ENCODE assay signal across 9 cellular contexts in the genomic region with DNA sequence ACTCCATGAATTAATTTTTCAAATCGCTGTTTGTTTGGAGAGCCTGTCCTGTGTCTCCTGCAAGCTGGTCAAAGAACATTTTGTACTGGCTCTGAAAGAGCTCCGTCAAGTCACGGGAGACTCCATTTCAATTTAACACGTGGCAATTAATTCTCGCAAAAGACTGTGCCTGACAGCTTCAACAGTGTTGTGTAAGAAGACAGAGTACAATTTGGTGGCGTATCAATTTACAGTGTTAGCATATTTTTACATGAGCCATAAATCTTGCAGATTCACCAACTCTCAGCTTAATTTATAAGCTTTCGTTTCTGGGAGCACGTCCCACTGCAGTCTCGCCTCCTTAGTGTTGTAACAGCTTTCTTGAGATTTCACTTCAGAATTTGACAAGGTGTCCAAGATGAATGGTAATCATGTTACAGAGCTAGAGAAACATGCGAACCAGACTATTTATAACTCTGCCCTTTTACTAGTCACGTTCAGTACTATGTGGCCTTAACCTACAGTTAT.
DNase-seq lines count a peak whose midpoint lies in the region; ATAC-seq, FAIRE-seq and TF ChIP-seq lines count a peak whose summit lies in the region.
"Had no signal": no experiment of that assay in that cellular context is flagged by ENCODE, and none has a peak within 500 bp of the region (broad histone marks: within the 10 kb centered on the region; RNA-seq: fewer than 3 reads in every experiment).

No MANE protein-coding gene starts in this region.

- TF ChIP-seq POLR2A in K562 (conservative IDR thresholded peaks at IDR 0.05) (no peak), stomach (IDR thresholded peaks at IDR 0.05) (no peak), GM12891 (IDR thresholded peaks at IDR 0.05; ENCODE audit: low read depth, low read length) (no peak)

- no peak for DNase-seq in K562 (ENCODE audit: extremely low read depth in 1 of 4, low spot score in 3 of 4)
- no peak for DNase-seq in keratinocyte (ENCODE audit: low read depth, low spot score)
- no peak for DNase-seq in stomach
- DNase-seq in activated T-cell treated with anti-CD3 and anti-CD28 coated beads, Interleukin-2, amount 50 U/mL, for 4 hours: no peak
- DNase-seq in CD8-positive, alpha-beta T cell: no peak
- DNase-seq in GM12891 (ENCODE audit: insufficient read length, low spot score): no peak

- H3K4me3 Mint-ChIP-seq in activated T-cell treated with anti-CD3 and anti-CD28 coated beads, Interleukin-2, amount 50 U/mL, for 4 hours: no peak overlapping the region
- H3K4me3 Mint-ChIP-seq in CD8-positive, alpha-beta T cell: no peak overlapping the region
- H3K4me3 Mint-ChIP-seq: activated T-helper 17 cell treated with anti-CD3 and anti-CD28 coated beads, Interleukin-2, amount 50 U/mL, for 72 hours had no signal

- FAIRE-seq in K562 (lab: Jason Lieb, UNC): no peak
- FAIRE-seq in keratinocyte (lab: Jason Lieb, UNC): no peak
- no peak for FAIRE-seq in GM12891 (lab: Jason Lieb, UNC)

- in situ Hi-C loops in K562 (cut with MboI): no loop called here

- H3K27ac ChIP-seq in HEK293 (ENCODE audit: extremely low read depth, low read depth, low read length) (peak overlapping the region; percentile 56), K562 (ENCODE audit: extremely low read depth, low read depth, low read length) (no peak overlapping the region), keratinocyte (ENCODE audit: control insufficient read depth, insufficient read depth, low read length) (no peak overlapping the region), stomach (peak overlapping the region in 3 of 5 donors; percentile 13 to 66 (median 63))
- no peak overlapping the region for H3K27ac ChIP-seq in CD8-positive, alpha-beta T cell (ENCODE audit: low read depth, low read length)

- H2AFZ ChIP-seq in K562 (ENCODE audit: low read depth, low read length) (0 out of 2 replicates have a peak overlapping the region, but pooled peaks have one; percentile 57), keratinocyte (ENCODE audit: control insufficient read depth, low read length) (peak overlapping the region; percentile 89)

- H3K27me3 ChIP-seq in K562 (ENCODE audit: control insufficient read depth in 2 of 2, insufficient read depth in 2 of 2, low read length in 2 of 2): no peaks in the 10 kb centered on the region; a peak in 1 of 5 replicates
- H3K27me3 ChIP-seq in keratinocyte (ENCODE audit: control insufficient read depth, extremely low read depth, insufficient read depth, low read length): no peaks in the 10 kb centered on the region
- H3K27me3 ChIP-seq in stomach: no peaks in the 10 kb centered on the region
- H3K27me3 ChIP-seq in CD8-positive, alpha-beta T cell (ENCODE audit: insufficient read depth, low read length): no peaks in the 10 kb centered on the region

- CTCF ChIA-PET in HEK293 (lab: Yijun Ruan, JAX) (interaction anchor here (0.6 kb wide), 1 partner anchor 31 kb away, joined by 3 read pairs; no protein-coding TSS in a partner anchor), K562 (lab: Yijun Ruan, JAX; ENCODE audit: low intra/inter-chr PET ratio) (no interaction called here)
- CTCF ChIA-PET in CD8-positive, alpha-beta T cell (lab: Charles Lee): interaction anchor here (1.2 kb wide), 2 partner anchors 16 to 23 kb away, joined by 3 read pairs; no protein-coding TSS in a partner anchor

- dilution Hi-C loops in keratinocyte (cut with MboI; ENCODE audit: extremely low pct_ligation_motif_present, low sequenced_read_pairs): no loop called here

- POLR2A ChIA-PET in HEK293 (lab: Yijun Ruan, JAX) (no interaction called here), K562 (lab: Yijun Ruan, JAX) (interaction anchor here (0.7 to 1.4 kb wide), 3 partner anchors 12 to 17 kb away, joined by 3 to 4 read pairs (median 4); no protein-coding TSS in a partner anchor)
- POLR2A ChIA-PET in CD8-positive, alpha-beta T cell (lab: Charles Lee): no interaction called here

- H3K9ac ChIP-seq in K562 (ENCODE audit: insufficient read depth in 1 of 2, low read depth in 2 of 2, low read length in 2 of 2): no peak overlapping the region
- H3K9ac ChIP-seq in keratinocyte (ENCODE audit: control insufficient read depth, extremely low read depth, insufficient read depth, low read length): no peak overlapping the region

- H3K27me3 Mint-ChIP-seq in activated T-cell treated with anti-CD3 and anti-CD28 coated beads, Interleukin-2, amount 50 U/mL, for 4 hours (ENCODE audit: low read depth): no peaks in the 10 kb centered on the region
- peaks cover 11% of the 10 kb centered on the region for H3K27me3 Mint-ChIP-seq in CD8-positive, alpha-beta T cell (ENCODE audit: low read depth)

- H3K9me1 ChIP-seq in K562 (ENCODE audit: control insufficient read depth, insufficient read depth, low read length) (no peaks in the 10 kb centered on the region), keratinocyte (ENCODE audit: control insufficient read depth, extremely low read depth, insufficient read depth, low read length) (no peaks in the 10 kb centered on the region)

- no peaks in the 10 kb centered on the region for H3K36me3 Mint-ChIP-seq in activated T-cell treated with anti-CD3 and anti-CD28 coated beads, Interleukin-2, amount 50 U/mL, for 4 hours (ENCODE audit: insufficient read depth)
- no peaks in the 10 kb centered on the region for H3K36me3 Mint-ChIP-seq in CD8-positive, alpha-beta T cell

- no peak overlapping the region for H3K27ac Mint-ChIP-seq in CD8-positive, alpha-beta T cell
- H3K27ac Mint-ChIP-seq: activated T-helper 17 cell treated with anti-CD3 and anti-CD28 coated beads, Interleukin-2, amount 50 U/mL, for 72 hours had no signal

- no peaks in the 10 kb centered on the region for H3K4me1 Mint-ChIP-seq in activated T-cell treated with anti-CD3 and anti-CD28 coated beads, Interleukin-2, amount 50 U/mL, for 4 hours (ENCODE audit: low read depth)
- H3K4me1 Mint-ChIP-seq in CD8-positive, alpha-beta T cell (ENCODE audit: low read depth): no peaks in the 10 kb centered on the region
- H3K4me1 Mint-ChIP-seq: activated T-helper 17 cell treated with anti-CD3 and anti-CD28 coated beads, Interleukin-2, amount 50 U/mL, for 72 hours had no signal

- no peak for ATAC-seq in K562
- no peak for ATAC-seq in activated T-cell treated with anti-CD3 and anti-CD28 coated beads, Interleukin-2, amount 50 U/mL, for 4 hours
- no peak for ATAC-seq in HG02938 (IDR thresholded peaks at IDR 0.05; ENCODE audit: unreplicated experiment)
- no peak for ATAC-seq in CD8-positive, alpha-beta T cell
- ATAC-seq: activated T-helper 17 cell treated with anti-CD3 and anti-CD28 coated beads, Interleukin-2, amount 50 U/mL, for 72 hours had no signal

- H3K9me3 Mint-ChIP-seq in activated T-cell treated with anti-CD3 and anti-CD28 coated beads, Interleukin-2, amount 50 U/mL, for 4 hours: no peaks in the 10 kb centered on the region
- H3K9me3 Mint-ChIP-seq in CD8-positive, alpha-beta T cell: no peaks in the 10 kb centered on the region
- H3K9me3 Mint-ChIP-seq: activated T-helper 17 cell treated with anti-CD3 and anti-CD28 coated beads, Interleukin-2, amount 50 U/mL, for 72 hours had no signal

- H3K9me3 ChIP-seq in HEK293 (ENCODE audit: control insufficient read depth, insufficient read depth, low read depth, low read length): no peaks in the 10 kb centered on the region
- H3K9me3 ChIP-seq in K562 (replicated peaks; ENCODE audit: control insufficient read depth, insufficient read depth, low read depth, low read length): no peaks in the 10 kb centered on the region
- H3K9me3 ChIP-seq in keratinocyte (ENCODE audit: control insufficient read depth, low read depth, low read length): no peaks in the 10 kb centered on the region
- no peaks in the 10 kb centered on the region for H3K9me3 ChIP-seq in stomach
- H3K9me3 ChIP-seq in CD8-positive, alpha-beta T cell (ENCODE audit: low read length): no peaks in the 10 kb centered on the region

- no peak for TF ChIP-seq EP300 in K562 (IDR thresholded peaks at IDR 0.05; ENCODE audit: low read length)
- peak; percentile 83 for TF ChIP-seq EP300 in stomach (IDR thresholded peaks at IDR 0.05)

- TF ChIP-seq CTCF in HEK293 (tag by site-specific recombination; IDR thresholded peaks at IDR 0.05) (no peak), K562 (IDR thresholded peaks at IDR 0.05 in 2 of 3, conservative IDR thresholded peaks at IDR 0.05 in 1 of 3; ENCODE audit: insufficient read depth in 2 of 3, low read depth in 1 of 3, low read length in 3 of 3) (no peak), keratinocyte (optimal IDR thresholded peaks at IDR 0.05 in 1 of 3, IDR thresholded peaks at IDR 0.05 in 1 of 3, conservative IDR thresholded peaks at IDR 0.05 in 1 of 3; ENCODE audit: extremely low read depth in 1 of 3, insufficient read depth in 2 of 3, low read length in 3 of 3) (no peak), stomach (IDR thresholded peaks at IDR 0.05) (no peak)
- TF ChIP-seq CTCF in CD8-positive, alpha-beta T cell (IDR thresholded peaks at IDR 0.05): no peak

- intact Hi-C loops in K562 (cut with micrococcal nuclease) (no loop called here), stomach (cut with DNase I; ENCODE audit: low total_unique reads) (no loop called here)
- intact Hi-C loops in CD8-positive, alpha-beta T cell (cut with DNase I, micrococcal nuclease): no loop called here

- H3K79me2 ChIP-seq in K562 (ENCODE audit: control insufficient read depth, insufficient read depth, low read length) (no peaks in the 10 kb centered on the region), keratinocyte (ENCODE audit: control insufficient read depth, insufficient read depth, low read length) (no peaks in the 10 kb centered on the region)

- no TSS peak for BruUV-seq in K562 (replicated peaks; lab: Mats Ljungman, UMichigan)

- H4K20me1 ChIP-seq in K562 (replicated peaks; ENCODE audit: control insufficient read depth, insufficient read depth, low read length) (no peaks in the 10 kb centered on the region), keratinocyte (ENCODE audit: control insufficient read depth, extremely low read depth, insufficient read depth, low read length) (no peaks in the 10 kb centered on the region)

- H3K4me3 ChIP-seq in HEK293 (ENCODE audit: low read depth, low read length): no peak overlapping the region
- no peak overlapping the region for H3K4me3 ChIP-seq in K562
- peak overlapping the region in 2 of 3 experiments; percentile 14 to 24 for H3K4me3 ChIP-seq in keratinocyte (ENCODE audit: control insufficient read depth in 2 of 3, extremely low read depth in 1 of 3, insufficient read depth in 2 of 3, low read depth in 1 of 3, low read length in 3 of 3)
- H3K4me3 ChIP-seq in stomach: no peak overlapping the region
- no peak overlapping the region for H3K4me3 ChIP-seq in CD8-positive, alpha-beta T cell (ENCODE audit: low read depth, low read length)

- 41% methylated on average over 11 of the region's 11 CpGs for WGBS in K562 (ENCODE audit: insufficient coverage, low coverage, missing lambda C conversion rate)
- 51 to 75% (median 59%) methylated on average over 11 of the region's 11 CpGs for WGBS in stomach, 5 donors

- peaks cover 3% of the 10 kb centered on the region; the same call in 1 of the 2 replicates for H3K4me1 ChIP-seq in HEK293 (ENCODE audit: control insufficient read depth, insufficient read depth, low read length)
- H3K4me1 ChIP-seq in K562 (replicated peaks in 1 of 2; ENCODE audit: control insufficient read depth in 2 of 2, insufficient read depth in 2 of 2, low read length in 2 of 2): no peaks in the 10 kb centered on the region
- peaks cover 6% of the 10 kb centered on the region for H3K4me1 ChIP-seq in keratinocyte (ENCODE audit: control insufficient read depth, extremely low read depth, insufficient read depth, low read length)
- H3K4me1 ChIP-seq in stomach: peaks cover 0 to 10% (median 2%) of the 10 kb centered on the region in 4 donors
- no peaks in the 10 kb centered on the region for H3K4me1 ChIP-seq in CD8-positive, alpha-beta T cell (ENCODE audit: insufficient read depth, low read length)

- no peak overlapping the region for H3K4me2 ChIP-seq in K562 (ENCODE audit: insufficient read depth, low read length)
- peak overlapping the region; percentile 82 for H3K4me2 ChIP-seq in keratinocyte (ENCODE audit: control insufficient read depth, extremely low read depth, insufficient read depth, low read depth, low read length)

- no peak for TF ChIP-seq RAD21 in K562 (CRISPR knock-in tag; conservative IDR thresholded peaks at IDR 0.05 in 1 of 2, IDR thresholded peaks at IDR 0.05 in 1 of 2)

- H3K36me3 ChIP-seq in HEK293 (ENCODE audit: control insufficient read depth in 2 of 2, insufficient read depth in 1 of 2, low read length in 2 of 2): no peaks in the 10 kb centered on the region
- no peaks in the 10 kb centered on the region for H3K36me3 ChIP-seq in K562 (ENCODE audit: control insufficient read depth, insufficient read depth, low read length)
- no peaks in the 10 kb centered on the region for H3K36me3 ChIP-seq in keratinocyte (ENCODE audit: control insufficient read depth in 2 of 2, extremely low read depth in 1 of 2, insufficient read depth in 2 of 2, low read length in 2 of 2)
- H3K36me3 ChIP-seq in stomach: no peaks in the 10 kb centered on the region
- no peaks in the 10 kb centered on the region for H3K36me3 ChIP-seq in CD8-positive, alpha-beta T cell (ENCODE audit: insufficient read depth, low read length)

Comparison
In these comparisons a context has a peak if more than half of its experiments do, and no peak if none do; other contexts are left out.
1. H3K27ac ChIP-seq: peak in HEK293 (single experiment) and stomach (3 of 5); none in K562 (single experiment), keratinocyte (single experiment) and CD8-positive, alpha-beta T cell (single experiment).
2. H3K4me3 ChIP-seq: peak in keratinocyte (2 of 3); none in HEK293 (single experiment), K562 (single experiment), stomach (0 of 4) and CD8-positive, alpha-beta T cell (single experiment).
3. Of the 44 proteins assayed by ChIP-seq in both K562 and HEK293: peak only in K562: none; only in HEK293: KLF10, PRDM10, SP2, TRIM28, TSHZ1, YY1 and 3 more; in both: none; in neither: 35.